Comparison of ENCODE assay signal across 1 cellular context in genomic region chr6:160990847-160991410, GRCh38.
TF ChIP-seq lines count a peak whose summit lies in the region.

No MANE protein-coding gene starts in this region.

TF ChIP-seq in HepG2, 621 proteins besides CTCF, POLR2A, EP300 and RAD21 (continued from another document):
- 0 out of 2 replicates have a peak, but pooled peaks have one; percentile 3 for TF ChIP-seq CREB3 (CRISPR knock-in tag; IDR thresholded peaks at IDR 0.05)
- 0 out of 2 replicates have a peak, but pooled peaks have one; percentile 1 for TF ChIP-seq CSRNP2 (CRISPR knock-in tag; conservative IDR thresholded peaks at IDR 0.05; ENCODE audit: low read depth)
- 0 out of 4 replicates have a peak, but pooled peaks of 1 of the 2 experiments have one; percentile 13 for TF ChIP-seq ATF4 (CRISPR knock-in tag; IDR thresholded peaks at IDR 0.05)
- no peak for TF ChIP-seq ZNF619 (CRISPR knock-in tag; IDR thresholded peaks at IDR 0.05)
- TF ChIP-seq ARNT2 (CRISPR knock-in tag; IDR thresholded peaks at IDR 0.05; ENCODE audit: low read depth) = no peak
- peak; percentile 17; the same call in 1 of the 2 replicates for TF ChIP-seq ZFP36L1 (CRISPR knock-in tag; IDR thresholded peaks at IDR 0.05)
- no peak for TF ChIP-seq ZNF704 (CRISPR knock-in tag; IDR thresholded peaks at IDR 0.05; ENCODE audit: borderline replicate concordance)
- TF ChIP-seq ZNF607 (CRISPR knock-in tag; IDR thresholded peaks at IDR 0.05; ENCODE audit: borderline replicate concordance) = no peak
- TF ChIP-seq CBX2 (IDR thresholded peaks at IDR 0.05; ENCODE audit: low read depth, low read length) = peak; percentile 63; the same call in 1 of the 2 replicates
- TF ChIP-seq CBX2 (CRISPR knock-in tag; IDR thresholded peaks at IDR 0.05; ENCODE audit: low read depth) = no peak
- TF ChIP-seq PHF21A (CRISPR knock-in tag; IDR thresholded peaks at IDR 0.05) = 0 out of 2 replicates have a peak, but pooled peaks have one; percentile 19
- TF ChIP-seq REL (CRISPR knock-in tag; conservative IDR thresholded peaks at IDR 0.05) = 0 out of 2 replicates have a peak, but pooled peaks have one; percentile 48
- TF ChIP-seq CREB1 (IDR thresholded peaks at IDR 0.05) = no peak
- TF ChIP-seq CREB1 (CRISPR knock-in tag; IDR thresholded peaks at IDR 0.05) = 0 out of 2 replicates have a peak, but pooled peaks have one; percentile 13
- TF ChIP-seq ZBTB7B (CRISPR knock-in tag; IDR thresholded peaks at IDR 0.05) = 0 out of 2 replicates have a peak, but pooled peaks have one; percentile 34
